In the genomic region with DNA sequence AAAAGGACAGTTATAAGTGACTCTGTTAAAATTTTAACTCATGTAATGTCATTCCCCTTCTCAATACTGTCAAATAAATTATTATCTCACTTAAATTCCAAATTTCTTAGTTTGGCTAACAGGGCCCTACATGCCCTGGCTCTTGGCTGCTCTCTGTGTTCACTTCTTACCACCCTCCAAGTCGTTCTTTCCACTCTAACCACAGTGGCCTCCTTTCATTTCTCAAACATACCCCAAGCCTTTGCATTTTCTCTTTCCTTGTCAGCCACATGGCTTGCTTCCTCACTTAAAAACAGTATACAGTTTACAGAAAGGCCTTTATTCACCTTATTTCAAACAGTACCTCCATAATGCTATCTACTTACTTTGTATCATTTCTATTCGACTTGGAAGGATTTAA, we compare ENCODE assay signal across 1 cellular context.
TF ChIP-seq lines count a peak whose summit lies in the region.

No MANE protein-coding gene starts in this region.

TF ChIP-seq in GM12878, 131 proteins besides CTCF, POLR2A, EP300 and RAD21 (continued from another document):
- TF ChIP-seq ZNF592 (IDR thresholded peaks at IDR 0.05), result no peak
- TF ChIP-seq, protein P1, sequence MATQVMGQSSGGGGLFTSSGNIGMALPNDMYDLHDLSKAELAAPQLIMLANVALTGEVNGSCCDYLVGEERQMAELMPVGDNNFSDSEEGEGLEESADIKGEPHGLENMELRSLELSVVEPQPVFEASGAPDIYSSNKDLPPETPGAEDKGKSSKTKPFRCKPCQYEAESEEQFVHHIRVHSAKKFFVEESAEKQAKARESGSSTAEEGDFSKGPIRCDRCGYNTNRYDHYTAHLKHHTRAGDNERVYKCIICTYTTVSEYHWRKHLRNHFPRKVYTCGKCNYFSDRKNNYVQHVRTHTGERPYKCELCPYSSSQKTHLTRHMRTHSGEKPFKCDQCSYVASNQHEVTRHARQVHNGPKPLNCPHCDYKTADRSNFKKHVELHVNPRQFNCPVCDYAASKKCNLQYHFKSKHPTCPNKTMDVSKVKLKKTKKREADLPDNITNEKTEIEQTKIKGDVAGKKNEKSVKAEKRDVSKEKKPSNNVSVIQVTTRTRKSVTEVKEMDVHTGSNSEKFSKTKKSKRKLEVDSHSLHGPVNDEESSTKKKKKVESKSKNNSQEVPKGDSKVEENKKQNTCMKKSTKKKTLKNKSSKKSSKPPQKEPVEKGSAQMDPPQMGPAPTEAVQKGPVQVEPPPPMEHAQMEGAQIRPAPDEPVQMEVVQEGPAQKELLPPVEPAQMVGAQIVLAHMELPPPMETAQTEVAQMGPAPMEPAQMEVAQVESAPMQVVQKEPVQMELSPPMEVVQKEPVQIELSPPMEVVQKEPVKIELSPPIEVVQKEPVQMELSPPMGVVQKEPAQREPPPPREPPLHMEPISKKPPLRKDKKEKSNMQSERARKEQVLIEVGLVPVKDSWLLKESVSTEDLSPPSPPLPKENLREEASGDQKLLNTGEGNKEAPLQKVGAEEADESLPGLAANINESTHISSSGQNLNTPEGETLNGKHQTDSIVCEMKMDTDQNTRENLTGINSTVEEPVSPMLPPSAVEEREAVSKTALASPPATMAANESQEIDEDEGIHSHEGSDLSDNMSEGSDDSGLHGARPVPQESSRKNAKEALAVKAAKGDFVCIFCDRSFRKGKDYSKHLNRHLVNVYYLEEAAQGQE (IDR thresholded peaks at IDR 0.05; ENCODE audit: low read depth, low read length), result no peak
